Comparison of ENCODE assay signal across 26 cellular contexts in the genomic region with DNA sequence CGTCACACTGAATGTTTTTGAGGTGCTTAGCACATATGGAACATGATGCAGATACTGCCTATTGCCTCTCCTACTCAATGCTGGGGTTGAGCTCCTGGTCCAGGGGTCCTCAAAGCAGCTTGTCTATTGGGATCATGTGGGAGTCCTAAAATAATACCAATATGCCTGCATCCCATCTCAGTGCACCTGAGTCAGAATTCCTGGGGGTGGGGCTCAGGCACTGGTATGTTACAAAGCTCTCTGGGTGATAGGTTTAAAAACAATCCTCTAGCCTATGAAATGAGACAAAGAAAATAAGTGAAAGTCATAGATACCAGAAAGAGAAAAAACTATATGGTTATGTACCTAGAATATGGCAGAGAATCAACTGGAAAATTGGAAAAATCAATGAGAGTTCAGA.
DNase-seq lines count a peak whose midpoint lies in the region; ATAC-seq and TF ChIP-seq lines count a peak whose summit lies in the region.
"Had no signal": no experiment of that assay in that cellular context is flagged by ENCODE, and none has a peak within 500 bp of the region (broad histone marks: within the 10 kb centered on the region; RNA-seq: fewer than 3 reads in every experiment).

No MANE protein-coding gene starts in this region.

- H3K79me2 ChIP-seq in GM23338 (replicated peaks; ENCODE audit: insufficient read depth), result no peaks in the 10 kb centered on the region

- H3K9me2 ChIP-seq in GM23338 (ENCODE audit: insufficient read depth), result no peaks in the 10 kb centered on the region

- H3K4me3 ChIP-seq in GM23338, result no peak overlapping the region
- H3K4me3 ChIP-seq in H7 (ENCODE audit: insufficient read depth, low read depth, low read length), result no peak overlapping the region
- H3K4me3 ChIP-seq in coronary artery, result no peak overlapping the region
- H3K4me3 ChIP-seq: BLaER1, GM12878 had no signal

- peaks cover 5% of the 10 kb centered on the region; the same call in 2 of the 3 replicates for H3K4me1 Mint-ChIP-seq in GM23338
- H3K4me1 Mint-ChIP-seq in WTC11, result peaks cover 4% of the 10 kb centered on the region; the same call in 1 of the 2 replicates
- H3K4me1 Mint-ChIP-seq: CD14-positive monocyte; CD4-positive, alpha-beta memory T cell; CD4-positive, CD25-positive, alpha-beta regulatory T cell; CD8-positive, alpha-beta memory T cell had no signal

- no peaks in the 10 kb centered on the region for H4K20me1 ChIP-seq in GM23338 (replicated peaks; ENCODE audit: insufficient read depth)
- H4K20me1 ChIP-seq: BLaER1 had no signal

- no peaks in the 10 kb centered on the region for H3K36me3 ChIP-seq in GM23338 (ENCODE audit: insufficient read depth)
- no peaks in the 10 kb centered on the region for H3K36me3 ChIP-seq in H7 (replicated peaks; ENCODE audit: control insufficient read depth, insufficient read depth, low read length)
- H3K36me3 ChIP-seq: BE2C, BLaER1 had no signal

- H3K4me1 ChIP-seq in GM23338 (ENCODE audit: insufficient read depth), result peaks cover 5% of the 10 kb centered on the region
- H3K4me1 ChIP-seq: BE2C had no signal

- no peak overlapping the region for H3K4me3 Mint-ChIP-seq in GM23338
- H3K4me3 Mint-ChIP-seq in WTC11, result no peak overlapping the region
- H3K4me3 Mint-ChIP-seq: CD14-positive monocyte; CD4-positive, alpha-beta memory T cell; CD4-positive, CD25-positive, alpha-beta regulatory T cell; CD8-positive, alpha-beta memory T cell had no signal

- TF ChIP-seq CTCF in GM23338 (conservative IDR thresholded peaks at IDR 0.05; ENCODE audit: low read depth in 2 of 2) (no peak), WTC11 (IDR thresholded peaks at IDR 0.05) (no peak), coronary artery (IDR thresholded peaks at IDR 0.05) (no peak)

- no peaks in the 10 kb centered on the region for H3K36me3 Mint-ChIP-seq in GM23338 (ENCODE audit: low read depth)
- no peaks in the 10 kb centered on the region for H3K36me3 Mint-ChIP-seq in WTC11
- H3K36me3 Mint-ChIP-seq: CD14-positive monocyte; CD4-positive, alpha-beta memory T cell; CD4-positive, CD25-positive, alpha-beta regulatory T cell; CD8-positive, alpha-beta memory T cell had no signal

- no peaks in the 10 kb centered on the region for H3K27me3 ChIP-seq in GM23338 (ENCODE audit: insufficient read depth)
- no peaks in the 10 kb centered on the region for H3K27me3 ChIP-seq in H7 (ENCODE audit: control insufficient read depth, insufficient read depth, low read length)
- H3K27me3 ChIP-seq: BE2C, BLaER1 had no signal

- intact Hi-C loops in cardiac septum (cut with DNase I), result no loop called here

- H2AFZ ChIP-seq in GM23338, result no peak overlapping the region

- H3K27me3 Mint-ChIP-seq in GM23338 (ENCODE audit: insufficient read depth, low read depth, poor library complexity) (no peaks in the 10 kb centered on the region), WTC11 (ENCODE audit: low read depth) (no peaks in the 10 kb centered on the region; the same call in 1 of the 2 replicates)

- CTCF ChIA-PET in WTC11 (lab: Charles Lee), result interaction anchor here (0.8 kb wide), 1 partner anchor 148 kb away, joined by 3 read pairs; no protein-coding TSS in a partner anchor

- H3K27ac Mint-ChIP-seq in GM23338 (no peak overlapping the region), WTC11 (no peak overlapping the region)
- H3K27ac Mint-ChIP-seq: CD14-positive monocyte; CD4-positive, alpha-beta memory T cell; CD4-positive, CD25-positive, alpha-beta regulatory T cell; CD8-positive, alpha-beta memory T cell had no signal

- H3K9me3 Mint-ChIP-seq in GM23338 (no peaks in the 10 kb centered on the region), WTC11 (0 out of 2 replicates have a peak, but pooled peaks cover 4% of the 10 kb centered on the region)
- H3K9me3 Mint-ChIP-seq: CD4-positive, alpha-beta memory T cell had no signal

- H3F3A ChIP-seq in GM23338 (replicated peaks; ENCODE audit: low read depth), result no peaks in the 10 kb centered on the region

- DNase-seq in GM23338 (ENCODE audit: low spot score) (peak; percentile 23), H7 (peak; percentile 24), WTC11 (ENCODE audit: low spot score) (no peak), iPS-NIHi7 (ENCODE audit: extremely low spot score) (peak; percentile 7), coronary artery (ENCODE audit: low spot score) (no peak), NCI-H1417 (lab: John Stamatoyannopoulos, UW) (no peak), cardiac septum (ENCODE audit: low spot score) (no peak)
- DNase-seq: 8988T; ACHN; BE2C; C1 segment of cervical spinal cord; CD4-positive, alpha-beta memory T cell; CD4-positive, CD25-positive, alpha-beta regulatory T cell; CD8-positive, alpha-beta memory T cell; COR-L47; DMS 273 treated with DMSO at 0.1 percent for 48 hours; DMS153; DMS53; DMS79; DND-41; EL; GDM1 had no signal

- no peak overlapping the region for H3K4me2 ChIP-seq in GM23338
- H3K4me2 ChIP-seq: BLaER1 had no signal

- ATAC-seq in GM23338 (peak; percentile 45; the same call in 2 of the 3 replicates), WTC11 (no peak), HG03460 (IDR thresholded peaks at IDR 0.05; ENCODE audit: unreplicated experiment) (no peak)
- ATAC-seq: GM12878 had no signal

- H3K27ac ChIP-seq in GM23338 (ENCODE audit: low read depth) (no peak overlapping the region), coronary artery (no peak overlapping the region)
- H3K27ac ChIP-seq: BLaER1 had no signal

- POLR2A ChIA-PET in WTC11 (lab: Charles Lee), result no interaction called here

TF ChIP-seq in GM23338, 12 proteins besides CTCF, POLR2A, EP300 and RAD21 (continues in another document):
- TF ChIP-seq EZH2phosphoT487 (IDR thresholded peaks at IDR 0.05; ENCODE audit: unreplicated experiment), result no peak
- TF ChIP-seq, protein P1, sequence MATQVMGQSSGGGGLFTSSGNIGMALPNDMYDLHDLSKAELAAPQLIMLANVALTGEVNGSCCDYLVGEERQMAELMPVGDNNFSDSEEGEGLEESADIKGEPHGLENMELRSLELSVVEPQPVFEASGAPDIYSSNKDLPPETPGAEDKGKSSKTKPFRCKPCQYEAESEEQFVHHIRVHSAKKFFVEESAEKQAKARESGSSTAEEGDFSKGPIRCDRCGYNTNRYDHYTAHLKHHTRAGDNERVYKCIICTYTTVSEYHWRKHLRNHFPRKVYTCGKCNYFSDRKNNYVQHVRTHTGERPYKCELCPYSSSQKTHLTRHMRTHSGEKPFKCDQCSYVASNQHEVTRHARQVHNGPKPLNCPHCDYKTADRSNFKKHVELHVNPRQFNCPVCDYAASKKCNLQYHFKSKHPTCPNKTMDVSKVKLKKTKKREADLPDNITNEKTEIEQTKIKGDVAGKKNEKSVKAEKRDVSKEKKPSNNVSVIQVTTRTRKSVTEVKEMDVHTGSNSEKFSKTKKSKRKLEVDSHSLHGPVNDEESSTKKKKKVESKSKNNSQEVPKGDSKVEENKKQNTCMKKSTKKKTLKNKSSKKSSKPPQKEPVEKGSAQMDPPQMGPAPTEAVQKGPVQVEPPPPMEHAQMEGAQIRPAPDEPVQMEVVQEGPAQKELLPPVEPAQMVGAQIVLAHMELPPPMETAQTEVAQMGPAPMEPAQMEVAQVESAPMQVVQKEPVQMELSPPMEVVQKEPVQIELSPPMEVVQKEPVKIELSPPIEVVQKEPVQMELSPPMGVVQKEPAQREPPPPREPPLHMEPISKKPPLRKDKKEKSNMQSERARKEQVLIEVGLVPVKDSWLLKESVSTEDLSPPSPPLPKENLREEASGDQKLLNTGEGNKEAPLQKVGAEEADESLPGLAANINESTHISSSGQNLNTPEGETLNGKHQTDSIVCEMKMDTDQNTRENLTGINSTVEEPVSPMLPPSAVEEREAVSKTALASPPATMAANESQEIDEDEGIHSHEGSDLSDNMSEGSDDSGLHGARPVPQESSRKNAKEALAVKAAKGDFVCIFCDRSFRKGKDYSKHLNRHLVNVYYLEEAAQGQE (IDR thresholded peaks at IDR 0.05; ENCODE audit: unreplicated experiment), result no peak

TF ChIP-seq in WTC11, 78 proteins besides CTCF, POLR2A, EP300 and RAD21 (continues in another document):
- TF ChIP-seq E2F1 (CRISPR knock-in tag; IDR thresholded peaks at IDR 0.05) (no peak), ZNF416 (CRISPR knock-in tag; IDR thresholded peaks at IDR 0.05) (no peak), TEAD4 (CRISPR knock-in tag; IDR thresholded peaks at IDR 0.05) (0 out of 2 replicates have a peak, but pooled peaks have one; percentile 49), NFYB (CRISPR knock-in tag; conservative IDR thresholded peaks at IDR 0.05; ENCODE audit: low read depth) (no peak), GTF2I (CRISPR knock-in tag; conservative IDR thresholded peaks at IDR 0.05) (no peak), ZNF121 (CRISPR knock-in tag; IDR thresholded peaks at IDR 0.05) (no peak), ETV6 (CRISPR knock-in tag; IDR thresholded peaks at IDR 0.05) (no peak), TEAD1 (CRISPR knock-in tag; IDR thresholded peaks at IDR 0.05) (peak; percentile 31; the same call in 1 of the 2 replicates)
- TF ChIP-seq, protein P2, sequence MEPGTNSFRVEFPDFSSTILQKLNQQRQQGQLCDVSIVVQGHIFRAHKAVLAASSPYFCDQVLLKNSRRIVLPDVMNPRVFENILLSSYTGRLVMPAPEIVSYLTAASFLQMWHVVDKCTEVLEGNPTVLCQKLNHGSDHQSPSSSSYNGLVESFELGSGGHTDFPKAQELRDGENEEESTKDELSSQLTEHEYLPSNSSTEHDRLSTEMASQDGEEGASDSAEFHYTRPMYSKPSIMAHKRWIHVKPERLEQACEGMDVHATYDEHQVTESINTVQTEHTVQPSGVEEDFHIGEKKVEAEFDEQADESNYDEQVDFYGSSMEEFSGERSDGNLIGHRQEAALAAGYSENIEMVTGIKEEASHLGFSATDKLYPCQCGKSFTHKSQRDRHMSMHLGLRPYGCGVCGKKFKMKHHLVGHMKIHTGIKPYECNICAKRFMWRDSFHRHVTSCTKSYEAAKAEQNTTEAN (CRISPR knock-in tag; IDR thresholded peaks at IDR 0.05), result no peak
- TF ChIP-seq, protein P3, sequence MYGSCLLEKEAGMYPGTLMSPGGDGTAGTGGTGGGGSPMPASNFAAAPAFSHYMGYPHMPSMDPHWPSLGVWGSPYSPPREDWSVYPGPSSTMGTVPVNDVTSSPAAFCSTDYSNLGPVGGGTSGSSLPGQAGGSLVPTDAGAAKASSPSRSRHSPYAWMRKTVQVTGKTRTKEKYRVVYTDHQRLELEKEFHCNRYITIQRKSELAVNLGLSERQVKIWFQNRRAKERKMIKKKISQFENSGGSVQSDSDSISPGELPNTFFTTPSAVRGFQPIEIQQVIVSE (CRISPR knock-in tag; IDR thresholded peaks at IDR 0.05; ENCODE audit: borderline replicate concordance), result no peak

Comparison
In these comparisons a context has a peak if more than half of its experiments do, and no peak if none do; other contexts are left out.
1. DNase-seq: peak in GM23338 (single experiment), H7 (single experiment) and iPS-NIHi7 (single experiment); none in WTC11 (single experiment), coronary artery (single experiment), NCI-H1417 (0 of 3) and cardiac septum (single experiment).